Comparison of ENCODE assay signal across 8 cellular contexts in genomic region chr17:82648165-82648668, GRCh38. TPM values are rescaled to one million over a fixed set of nuclear protein-coding genes. Genes with fewer than 3 reads are reported as not detected.
DNase-seq lines count a peak whose midpoint lies in the region; TF ChIP-seq lines count a peak whose summit lies in the region.

Gene WDR45B (minus strand): TSS chr17:82648444. CDS start chr17:82648340, 104 bp downstream.

- H3K4me1 Mint-ChIP-seq in nephron progenitor cell, result peaks cover 45% of the 10 kb centered on the region
- H3K4me1 Mint-ChIP-seq in stimulated activated naive CD8-positive, alpha-beta T cell treated with anti-CD3 and anti-CD28 coated beads, Interleukin-15, Interleukin-2, amounts not matched to agents 100 ng/mL and 50 ng/mL, for 24 hours (ENCODE audit: low read depth), result peaks cover 22% of the 10 kb centered on the region

- no peak for TF ChIP-seq CTCF in nephron progenitor cell (IDR thresholded peaks at IDR 0.05)

- no peaks in the 10 kb centered on the region for H3K9me3 ChIP-seq in MG63

- H3K27ac Mint-ChIP-seq in nephron progenitor cell, result peak within 1 kb of the TSS; percentile 72
- peak within 1 kb of the TSS; percentile 65 for H3K27ac Mint-ChIP-seq in stimulated activated naive CD8-positive, alpha-beta T cell treated with anti-CD3 and anti-CD28 coated beads, Interleukin-15, Interleukin-2, amounts not matched to agents 100 ng/mL and 50 ng/mL, for 24 hours

- H3K36me3 ChIP-seq in H7 (replicated peaks; ENCODE audit: control insufficient read depth, insufficient read depth, low read length), result peaks cover 12% of the 10 kb centered on the region
- H3K36me3 ChIP-seq in MG63, result peaks cover 24% of the 10 kb centered on the region

- H3K4me3 ChIP-seq in H7 (ENCODE audit: insufficient read depth, low read depth, low read length), result peak within 1 kb of the TSS; percentile 95
- H3K4me3 ChIP-seq in MG63, result peak within 1 kb of the TSS; percentile 100

- H3K4me3 Mint-ChIP-seq in nephron progenitor cell, result peak within 1 kb of the TSS; percentile 89
- H3K4me3 Mint-ChIP-seq in stimulated activated naive CD8-positive, alpha-beta T cell treated with anti-CD3 and anti-CD28 coated beads, Interleukin-15, Interleukin-2, amounts not matched to agents 100 ng/mL and 50 ng/mL, for 24 hours, result peak within 1 kb of the TSS; percentile 83

- H3K9me3 Mint-ChIP-seq in nephron progenitor cell, result no peaks in the 10 kb centered on the region
- no peaks in the 10 kb centered on the region for H3K9me3 Mint-ChIP-seq in stimulated activated naive CD8-positive, alpha-beta T cell treated with anti-CD3 and anti-CD28 coated beads, Interleukin-15, Interleukin-2, amounts not matched to agents 100 ng/mL and 50 ng/mL, for 24 hours

- H3K27me3 ChIP-seq in H7 (ENCODE audit: control insufficient read depth, insufficient read depth, low read length) (no peaks in the 10 kb centered on the region), MG63 (no peaks in the 10 kb centered on the region)

- peaks cover 17% of the 10 kb centered on the region for H3K27me3 Mint-ChIP-seq in nephron progenitor cell (ENCODE audit: low read depth, poor library complexity)
- H3K27me3 Mint-ChIP-seq in stimulated activated naive CD8-positive, alpha-beta T cell treated with anti-CD3 and anti-CD28 coated beads, Interleukin-15, Interleukin-2, amounts not matched to agents 100 ng/mL and 50 ng/mL, for 24 hours, result no peaks in the 10 kb centered on the region

- DNase-seq in Daoy (ENCODE audit: low read depth) (peak; percentile 99), H7 (peak; percentile 99), MG63 (peak; percentile 97), SHP77 treated with DMSO at 0.1 percent for 48 hours (lab: John Stamatoyannopoulos, UW) (peak; percentile 84), fibroblast of the conjunctiva (ENCODE audit: low read depth) (peak; percentile 95), nephron progenitor cell (peak; percentile 87)
- DNase-seq in activated effector memory CD4-positive, alpha-beta T cell treated with anti-CD3 and anti-CD28 coated beads, Interleukin-2, amount 50 U/mL, for 16 hours, result peak; percentile 95

- H3K36me3 Mint-ChIP-seq in nephron progenitor cell (ENCODE audit: low read depth), result peaks cover 15% of the 10 kb centered on the region
- peaks cover 18% of the 10 kb centered on the region for H3K36me3 Mint-ChIP-seq in stimulated activated naive CD8-positive, alpha-beta T cell treated with anti-CD3 and anti-CD28 coated beads, Interleukin-15, Interleukin-2, amounts not matched to agents 100 ng/mL and 50 ng/mL, for 24 hours (ENCODE audit: low read depth)

RNA-seq across cellular contexts. Expression of gene WDR45B, which starts in this region (rescaled TPM):
- total RNA-seq in Daoy (2014; rRNA removed; shearing (Covaris generic)), result 93.1 and 109 TPM in 2 replicates
- 131 and 150 TPM in 2 replicates for total RNA-seq in H7 (2014; rRNA removed; shearing (Covaris generic))
- total RNA-seq in MG63 (2014; rRNA removed; shearing (Covaris generic); ENCODE audit: low replicate concordance), result 110 and 119 TPM in 2 replicates

Comparison
In these comparisons a context has a peak if more than half of its experiments do, and no peak if none do; other contexts are left out.
1. Peak in every context shown above with its lines: DNase-seq and H3K4me3 ChIP-seq.